Comparison of ENCODE assay signal across 31 cellular contexts in the genomic region with DNA sequence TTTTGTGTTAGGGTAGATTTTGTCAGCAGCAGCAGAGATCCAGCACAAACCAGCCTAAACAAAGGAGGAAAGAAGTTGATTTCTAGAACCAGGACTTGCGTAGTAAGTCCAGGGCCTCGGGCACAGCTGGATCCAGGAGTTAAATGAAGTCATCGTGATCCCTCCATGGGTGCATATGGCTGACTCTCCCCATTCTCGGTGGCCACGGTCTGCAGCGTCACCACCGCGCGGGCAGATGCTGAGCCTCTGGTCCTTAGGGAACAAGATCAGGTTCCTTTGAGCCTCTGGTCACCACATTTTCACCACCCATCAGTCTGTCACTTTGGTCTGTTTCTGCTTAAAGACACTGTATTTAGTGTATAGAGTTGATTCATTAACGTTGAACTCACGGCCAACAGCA. TPM values are rescaled to one million over a fixed set of nuclear protein-coding genes. Genes with fewer than 3 reads are reported as not detected.
"Had no signal": no experiment of that assay in that cellular context is flagged by ENCODE, and none has a peak within 500 bp of the region (broad histone marks: within the 10 kb centered on the region; RNA-seq: fewer than 3 reads in every experiment).

No MANE protein-coding gene starts in this region.

- H3K36me3 ChIP-seq: adrenal gland, esophagus muscularis mucosa, gastrocnemius medialis, WERI-Rb-1 had no signal

- H3K27me3 ChIP-seq: body of pancreas, foreskin keratinocyte had no signal

- H3K4me3 ChIP-seq: adrenal gland, body of pancreas, esophagus muscularis mucosa, gastrocnemius medialis had no signal

- ATAC-seq: activated CD4-positive, alpha-beta T cell treated with anti-CD3 and anti-CD28 coated beads for 36 hours; activated CD4-positive, CD25-positive, alpha-beta regulatory T cell treated with anti-CD3 and anti-CD28 coated beads, Interleukin-2, amount 50 U/mL, for 24 hours; activated CD8-positive, alpha-beta memory T cell treated with anti-CD3 and anti-CD28 coated beads, Interleukin-2, amount 10 ng/mL, durations not matched to agents 7 days and 5 days; activated CD8-positive, alpha-beta T cell treated with anti-CD3 and anti-CD28 coated beads, Interleukin-2, amount 10 ng/mL, durations not matched to agents 7 days and 5 days; activated naive CD8-positive, alpha-beta T cell treated with anti-CD3 and anti-CD28 coated beads, Interleukin-2, amount 50 U/mL, for 24 hours; body of pancreas; effector memory CD8-positive, alpha-beta T cell; foreskin keratinocyte; gastrocnemius medialis; T-helper 17 cell had no signal

- H3K4me1 ChIP-seq: adrenal gland, body of pancreas, foreskin keratinocyte, gastrocnemius medialis had no signal

- DNase-seq: activated B cell treated with CpG ODN at 0.5 μM for 24 hours; activated CD4-positive, alpha-beta memory T cell treated with anti-CD3 and anti-CD28 coated beads for 36 hours; activated CD4-positive, alpha-beta T cell treated with anti-CD3 and anti-CD28 coated beads for 36 hours; activated CD4-positive, alpha-beta T cell treated with anti-CD3 and anti-CD28 coated beads, Interleukin-2, amount 10 ng/mL, durations not matched to agents 24 days and 14 days; activated CD8-positive, alpha-beta memory T cell treated with anti-CD3 and anti-CD28 coated beads, Interleukin-2, amount 10 ng/mL, durations not matched to agents 7 days and 5 days; activated CD8-positive, alpha-beta memory T cell treated with anti-CD3 and anti-CD28 coated beads, Interleukin-2, amount 50 U/mL, for 4 hours; activated CD8-positive, alpha-beta T cell treated with anti-CD3 and anti-CD28 coated beads, Interleukin-2, amount 10 ng/mL, durations not matched to agents 7 days and 5 days; activated effector memory CD4-positive, alpha-beta T cell treated with anti-CD3 and anti-CD28 coated beads, Interleukin-2, amount 50 U/mL, for 16 hours; activated naive CD4-positive, alpha-beta T cell treated with anti-CD3 and anti-CD28 coated beads for 36 hours; activated naive CD8-positive, alpha-beta T cell treated with anti-CD3 and anti-CD28 coated beads for 36 hours; activated naive CD8-positive, alpha-beta T cell treated with anti-CD3 and anti-CD28 coated beads, Interleukin-2, amount 50 U/mL, for 24 hours; activated T-cell treated with anti-CD3 and anti-CD28 coated beads, Interleukin-2, amount 50 U/mL, for 1 hour; activated T-cell treated with anti-CD3 and anti-CD28 coated beads, Interleukin-2, amount 50 U/mL, for 48 hours; adrenal gland; amygdala; aorta; body of pancreas; caudate nucleus; cortex of kidney; dermis blood vessel endothelial cell; effector CD4-positive, alpha-beta T cell; effector memory CD8-positive, alpha-beta T cell; erythroblast; foreskin keratinocyte; gastrocnemius medialis; T-helper 1 cell; T-helper 17 cell; T1000; WERI-Rb-1 had no signal

- H3K27ac ChIP-seq: adrenal gland, body of pancreas, esophagus muscularis mucosa, foreskin keratinocyte, gastrocnemius medialis, WERI-Rb-1 had no signal

- H3K9me3 ChIP-seq: adrenal gland, body of pancreas, esophagus muscularis mucosa, gastrocnemius medialis had no signal

RNA-seq across cellular contexts. Expression of gene GALNT9, which starts 14.8 kb away (rescaled TPM):
- polyA plus RNA-seq: aorta, foreskin keratinocyte had no signal
